12 cellular contexts compared by ENCODE assay signal in the genomic region with DNA sequence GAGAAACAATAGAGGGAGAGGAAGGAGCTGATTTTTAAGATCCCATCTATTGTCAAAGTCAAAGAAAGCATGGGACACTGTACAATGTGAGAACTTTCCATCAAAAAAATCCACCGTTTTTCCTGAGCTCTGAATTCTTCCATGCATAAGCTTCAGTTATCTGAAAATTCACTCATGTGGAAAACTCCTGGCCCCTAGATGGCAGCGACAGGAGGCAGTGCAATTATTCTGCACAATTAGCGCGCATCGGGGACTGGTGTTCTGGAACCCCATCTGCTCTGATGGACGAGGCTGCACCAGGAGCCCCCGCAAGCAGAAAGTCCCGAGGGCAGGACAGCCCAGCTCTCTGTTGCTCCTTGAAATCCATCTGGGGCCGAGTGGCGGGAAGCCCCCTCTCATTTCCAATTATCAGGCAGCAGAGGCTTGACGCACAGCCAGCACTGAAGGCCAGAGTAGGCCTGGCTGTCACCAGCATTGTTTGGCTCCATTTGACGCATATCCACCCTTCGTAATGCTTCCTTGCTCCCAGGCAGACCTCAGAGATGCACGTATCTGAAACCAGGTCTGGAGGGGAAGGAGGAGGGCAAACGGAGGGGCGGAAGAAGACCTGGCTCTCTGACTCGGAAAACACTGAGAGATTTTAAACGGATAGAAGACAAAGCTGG.
DNase-seq lines count a peak whose midpoint lies in the region; ATAC-seq and TF ChIP-seq lines count a peak whose summit lies in the region.
"Had no signal": no experiment of that assay in that cellular context is flagged by ENCODE, and none has a peak within 500 bp of the region (broad histone marks: within the 10 kb centered on the region; RNA-seq: fewer than 3 reads in every experiment).

No MANE protein-coding gene starts in this region.

- DNase-seq in NCI-H82 (lab: John Stamatoyannopoulos, UW): peak; percentile 24
- no peak for DNase-seq in NCI-H82 treated with DMSO at 0.1 percent for 48 hours (lab: John Stamatoyannopoulos, UW; ENCODE audit: unreplicated experiment)
- no peak for DNase-seq in endodermal cell
- peak in 2 of 3 donors; percentile 15 to 38 for DNase-seq in mucosa of descending colon
- DNase-seq in uterus: no peak
- DNase-seq in stimulated activated CD4-positive, alpha-beta T cell treated with anti-CD3 and anti-CD28 coated beads, Interleukin-4, amount 100 ng/mL, for 24 hours: no peak
- no peak for DNase-seq in activated naive CD4-positive, alpha-beta T cell treated with anti-CD3 and anti-CD28 coated beads, Interleukin-2, amount 50 U/mL, for 16 hours
- DNase-seq: activated CD4-positive, alpha-beta T cell treated with anti-CD3 and anti-CD28 coated beads, Interleukin-2, amount 50 U/mL, for 4 hours; NK-92 treated with Interleukin-12 subunit alpha and Interleukin-12 subunit beta, amount 100 ng/mL, for 24 hours had no signal

- H3K4me1 ChIP-seq in endodermal cell (ENCODE audit: control insufficient read depth, insufficient read depth, low read length) (peaks cover 9% of the 10 kb centered on the region), mucosa of descending colon (ENCODE audit: low read depth) (peaks cover 12% of the 10 kb centered on the region), uterus (peaks cover 38 to 48% of the 10 kb centered on the region in 2 donors)

- intact Hi-C loops in mucosa of descending colon (cut with DNase I, micrococcal nuclease): no loop called here
- intact Hi-C loops in uterus (cut with DNase I; ENCODE audit: low total_unique reads): no loop called here

- H3K27me3 ChIP-seq in endodermal cell (ENCODE audit: control insufficient read depth, insufficient read depth, low read length, poor library complexity, severe bottlenecking): no peaks in the 10 kb centered on the region
- H3K27me3 ChIP-seq in uterus: no peaks in the 10 kb centered on the region

- peaks cover 20% of the 10 kb centered on the region for H3K4me1 Mint-ChIP-seq in endodermal cell

- 84 to 85% methylated on average over 17 to 18 of the region's 18 CpGs for WGBS in endodermal cell (ENCODE audit: insufficient coverage in 1 of 2, insufficient read length in 1 of 2), 2 experiments

- no peaks in the 10 kb centered on the region for H3K9me3 ChIP-seq in endodermal cell (ENCODE audit: control insufficient read depth, low read length)
- no peaks in the 10 kb centered on the region for H3K9me3 ChIP-seq in mucosa of descending colon
- H3K9me3 ChIP-seq in uterus: no peaks in the 10 kb centered on the region

- ATAC-seq in mucosa of descending colon (no peak), HG02884 (IDR thresholded peaks at IDR 0.05; ENCODE audit: unreplicated experiment) (no peak)

- no peaks in the 10 kb centered on the region for H3K36me3 Mint-ChIP-seq in endodermal cell (ENCODE audit: low read depth)

- H3K27me3 Mint-ChIP-seq in endodermal cell (ENCODE audit: insufficient read depth): no peaks in the 10 kb centered on the region

- H3K27ac ChIP-seq in endodermal cell (ENCODE audit: low read depth, low read length) (peak overlapping the region; percentile 1), uterus (peak overlapping the region; percentile 92 to 97)

- H3K4me3 ChIP-seq in endodermal cell (ENCODE audit: low read length) (no peak overlapping the region), mucosa of descending colon (no peak overlapping the region), uterus (peak overlapping the region in 1 of 2 donors; percentile 5)

- H3K9me3 Mint-ChIP-seq in endodermal cell: no peaks in the 10 kb centered on the region
- H3K9me3 Mint-ChIP-seq: dendritic cell treated with granulocyte-macrophage colony-stimulating factor and Interleukin-4, amounts not matched to agents 40 ng/mL and 50 ng/mL, for 4 days had no signal

- H3K36me3 ChIP-seq in endodermal cell (ENCODE audit: control insufficient read depth, insufficient read depth, low read length) (no peaks in the 10 kb centered on the region), mucosa of descending colon (ENCODE audit: low read depth) (no peaks in the 10 kb centered on the region), uterus (no peaks in the 10 kb centered on the region)

- no peak overlapping the region for H3K27ac Mint-ChIP-seq in endodermal cell
- H3K27ac Mint-ChIP-seq: B cell had no signal

- no peak overlapping the region for H3K9ac ChIP-seq in endodermal cell (ENCODE audit: extremely low read depth, low read length, poor library complexity, severe bottlenecking)

- no peak for TF ChIP-seq POLR2A in uterus (IDR thresholded peaks at IDR 0.05)

- TF ChIP-seq CTCF in endodermal cell (conservative IDR thresholded peaks at IDR 0.05) (peak; percentile 57), mucosa of descending colon (IDR thresholded peaks at IDR 0.05) (no peak), uterus (IDR thresholded peaks at IDR 0.05) (peak in 1 of 4 experiments; percentile 12)

- no peak overlapping the region for H3K4me3 Mint-ChIP-seq in endodermal cell
- H3K4me3 Mint-ChIP-seq: B cell had no signal

Comparison
In these comparisons a context has a peak if more than half of its experiments do, and no peak if none do; other contexts are left out.
1. DNase-seq: peak in NCI-H82 (single experiment) and mucosa of descending colon (2 of 3); none in NCI-H82 treated with DMSO at 0.1 percent for 48 hours (single experiment), endodermal cell (single experiment), uterus (0 of 2), stimulated activated CD4-positive, alpha-beta T cell treated with anti-CD3 and anti-CD28 coated beads, Interleukin-4, amount 100 ng/mL, for 24 hours (single experiment) and activated naive CD4-positive, alpha-beta T cell treated with anti-CD3 and anti-CD28 coated beads, Interleukin-2, amount 50 U/mL, for 16 hours (single experiment).